In the genomic region with DNA sequence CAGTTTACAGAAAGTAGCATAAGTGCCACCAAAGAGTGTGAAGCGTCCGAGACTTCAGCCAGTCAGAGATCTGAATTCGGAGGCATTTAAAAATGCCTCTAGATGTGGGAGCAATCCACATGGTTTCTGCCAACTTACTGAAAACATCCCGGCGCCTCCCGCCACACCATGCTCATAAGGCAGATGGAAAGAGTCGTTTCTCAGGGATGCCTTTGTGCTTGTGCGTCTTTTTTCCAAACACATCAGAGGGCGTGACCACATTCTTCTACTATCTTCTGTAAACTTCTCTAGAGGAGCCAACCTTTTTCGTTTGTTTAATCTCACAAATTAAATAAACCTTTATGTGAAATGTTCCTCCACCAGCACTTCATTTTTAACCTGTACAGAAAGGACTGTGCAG, we compare ENCODE assay signal across 16 cellular contexts.
A peak's percentile ranks its signal among the peaks of the same experiment; 100 is the strongest.
DNase-seq lines count a peak whose midpoint lies in the region; ATAC-seq and TF ChIP-seq lines count a peak whose summit lies in the region.
"Had no signal": no experiment of that assay in that cellular context is flagged by ENCODE, and none has a peak within 500 bp of the region (broad histone marks: within the 10 kb centered on the region; RNA-seq: fewer than 3 reads in every experiment).

No MANE protein-coding gene starts in this region.

- H3F3A ChIP-seq in PC-3 (ENCODE audit: low read length, unreplicated experiment): peaks cover 4% of the 10 kb centered on the region

- no peaks in the 10 kb centered on the region for H3K79me2 ChIP-seq in PC-3 (ENCODE audit: low read length)

- H3K4me2 ChIP-seq in PC-3 (ENCODE audit: low read length): no peak overlapping the region

- no peak overlapping the region for H3K9ac ChIP-seq in PC-3 (ENCODE audit: low read length)

- H4K20me1 ChIP-seq in PC-3 (ENCODE audit: low read length): no peaks in the 10 kb centered on the region

- no peak overlapping the region for H2AFZ ChIP-seq in PC-3 (ENCODE audit: low read length)

- peak; percentile 10 for DNase-seq in PC-3
- peak; percentile 46 for DNase-seq in iris pigment epithelial cell (ENCODE audit: low read depth)
- DNase-seq in progenitor cell of endocrine pancreas (ENCODE audit: low spot score, unreplicated experiment): no peak
- no peak for DNase-seq in stimulated activated CD4-positive, alpha-beta T cell treated with anti-CD3 and anti-CD28 coated beads, Interleukin-12 subunit alpha, Interleukin-12 subunit beta, amount 100 ng/mL, for 4 hours
- DNase-seq in NCI-H345 treated with DMSO at 0.1 percent for 48 hours (lab: John Stamatoyannopoulos, UW; ENCODE audit: unreplicated experiment): no peak
- no peak for DNase-seq in WERI-Rb-1
- no peak for DNase-seq in ascending aorta (ENCODE audit: low spot score in 2 of 2)
- DNase-seq: activated CD4-positive, alpha-beta T cell treated with anti-CD3 and anti-CD28 coated beads, Interleukin-2, amount 10 ng/mL, durations not matched to agents 24 days and 14 days; activated CD8-positive, alpha-beta memory T cell treated with anti-CD3 and anti-CD28 coated beads, Interleukin-2, amount 50 U/mL, for 48 hours; aorta; CD4-positive, CD25-positive, alpha-beta regulatory T cell; DMS153; effector memory CD8-positive, alpha-beta T cell; NCI-H2227 treated with DMSO at 0.1 percent for 48 hours; Peyer's patch had no signal

- H3K27me3 ChIP-seq in PC-3 (ENCODE audit: low read length) (no peaks in the 10 kb centered on the region), WERI-Rb-1 (ENCODE audit: insufficient read depth, low read depth, severe bottlenecking) (no peaks in the 10 kb centered on the region), ascending aorta (no peaks in the 10 kb centered on the region)
- H3K27me3 ChIP-seq: Peyer's patch had no signal

- H3K36me3 ChIP-seq in PC-3 (ENCODE audit: low read depth, low read length) (no peaks in the 10 kb centered on the region), WERI-Rb-1 (peaks cover 6% of the 10 kb centered on the region; the same call in 1 of the 2 replicates), ascending aorta (no peaks in the 10 kb centered on the region)
- H3K36me3 ChIP-seq: Peyer's patch had no signal

- TF ChIP-seq CTCF in 22Rv1 (IDR thresholded peaks at IDR 0.05): no peak
- TF ChIP-seq CTCF in PC-3 (conservative IDR thresholded peaks at IDR 0.05; ENCODE audit: low read depth, low read length): no peak
- no peak for TF ChIP-seq CTCF in progenitor cell of endocrine pancreas (IDR thresholded peaks at IDR 0.05; ENCODE audit: unreplicated experiment)
- TF ChIP-seq CTCF in WERI-Rb-1 (IDR thresholded peaks at IDR 0.05; ENCODE audit: low read depth, low read length): no peak
- no peak for TF ChIP-seq CTCF in ascending aorta (IDR thresholded peaks at IDR 0.05)

- H3K4me3 ChIP-seq in PC-3 (ENCODE audit: low read length) (no peak overlapping the region), WERI-Rb-1 (ENCODE audit: low read depth, low read length) (no peak overlapping the region), ascending aorta (no peak overlapping the region)
- H3K4me3 ChIP-seq: Peyer's patch had no signal

- H3K9me3 Mint-ChIP-seq in progenitor cell of endocrine pancreas (ENCODE audit: low read depth): no peaks in the 10 kb centered on the region
- H3K9me3 Mint-ChIP-seq: activated CD4-positive, alpha-beta T cell treated with anti-CD3 and anti-CD28 coated beads, Interleukin-2, amount 10 ng/mL, durations not matched to agents 24 days and 14 days; effector memory CD8-positive, alpha-beta T cell had no signal

- no peaks in the 10 kb centered on the region for H3K9me2 ChIP-seq in PC-3 (replicated peaks; ENCODE audit: low read length)

- H3K27ac ChIP-seq in 22Rv1: peak overlapping the region; percentile 48
- H3K27ac ChIP-seq in PC-3 (ENCODE audit: low read length): no peak overlapping the region
- H3K27ac ChIP-seq in WERI-Rb-1: no peak overlapping the region
- H3K27ac ChIP-seq in ascending aorta: no peak overlapping the region

- H3K27ac Mint-ChIP-seq in progenitor cell of endocrine pancreas: peak overlapping the region; percentile 65
- H3K27ac Mint-ChIP-seq: activated CD4-positive, alpha-beta T cell treated with anti-CD3 and anti-CD28 coated beads, Interleukin-2, amount 10 ng/mL, durations not matched to agents 24 days and 14 days; effector memory CD8-positive, alpha-beta T cell had no signal

- H3K4me3 Mint-ChIP-seq in progenitor cell of endocrine pancreas (ENCODE audit: low read depth): no peak overlapping the region
- H3K4me3 Mint-ChIP-seq: activated CD4-positive, alpha-beta T cell treated with anti-CD3 and anti-CD28 coated beads, Interleukin-2, amount 10 ng/mL, durations not matched to agents 24 days and 14 days; CD4-positive, CD25-positive, alpha-beta regulatory T cell; effector memory CD8-positive, alpha-beta T cell had no signal

- no TSS peak for BruUV-seq in PC-3 (replicated peaks; lab: Mats Ljungman, UMichigan)

- no peak for ATAC-seq in PC-3
- ATAC-seq: effector memory CD8-positive, alpha-beta T cell had no signal

- H3K4me1 ChIP-seq in PC-3 (ENCODE audit: insufficient read depth, low read length) (peaks cover 18% of the 10 kb centered on the region), ascending aorta (peaks cover 0 to 3% of the 10 kb centered on the region in 2 donors)

- no peaks in the 10 kb centered on the region for H3K9me3 ChIP-seq in PC-3 (ENCODE audit: low read length)
- H3K9me3 ChIP-seq in WERI-Rb-1 (ENCODE audit: severe bottlenecking): no peaks in the 10 kb centered on the region
- no peaks in the 10 kb centered on the region for H3K9me3 ChIP-seq in ascending aorta
- H3K9me3 ChIP-seq: Peyer's patch had no signal

- POLR2A ChIA-PET in PC-3 (lab: Charles Lee; ENCODE audit: unreplicated experiment): no interaction called here

- no peaks in the 10 kb centered on the region for H3K27me3 Mint-ChIP-seq in progenitor cell of endocrine pancreas

- intact Hi-C loops in PC-3 (cut with micrococcal nuclease) (no loop called here), ascending aorta (cut with DNase I) (no loop called here)

- peaks cover 40% of the 10 kb centered on the region for H3K4me1 Mint-ChIP-seq in progenitor cell of endocrine pancreas (ENCODE audit: low read depth)

- no peaks in the 10 kb centered on the region for H3K36me3 Mint-ChIP-seq in progenitor cell of endocrine pancreas (ENCODE audit: insufficient read depth)
- H3K36me3 Mint-ChIP-seq: CD4-positive, CD25-positive, alpha-beta regulatory T cell had no signal

- CTCF ChIA-PET in PC-3 (lab: Charles Lee): no interaction called here

Comparison
In these comparisons a context has a peak if more than half of its experiments do, and no peak if none do; other contexts are left out.
1. DNase-seq: peak in PC-3 (single experiment) and iris pigment epithelial cell (single experiment); none in progenitor cell of endocrine pancreas (single experiment), stimulated activated CD4-positive, alpha-beta T cell treated with anti-CD3 and anti-CD28 coated beads, Interleukin-12 subunit alpha, Interleukin-12 subunit beta, amount 100 ng/mL, for 4 hours (single experiment), NCI-H345 treated with DMSO at 0.1 percent for 48 hours (single experiment), WERI-Rb-1 (single experiment) and ascending aorta (0 of 2).